In the genomic region with DNA sequence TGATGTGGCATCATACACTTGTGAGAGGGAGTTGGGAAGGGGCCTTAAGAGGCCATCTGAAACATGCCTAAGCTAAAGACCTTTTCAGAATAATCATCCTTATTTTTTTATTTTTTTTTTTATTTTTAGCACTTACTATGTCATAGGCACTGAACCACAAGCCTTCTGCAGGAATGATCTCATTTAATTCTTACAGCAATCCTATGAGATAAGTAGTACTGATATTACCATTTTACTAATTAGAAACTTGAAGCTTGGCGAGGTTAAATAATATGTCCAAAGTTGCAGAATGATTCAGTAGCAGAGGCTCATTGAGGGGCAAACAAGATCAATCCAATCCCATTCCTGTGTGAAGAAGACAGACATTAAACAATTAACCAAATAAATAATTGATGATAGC, we compare ENCODE assay signal across 34 cellular contexts.
"Had no signal": no experiment of that assay in that cellular context is flagged by ENCODE, and none has a peak within 500 bp of the region (broad histone marks: within the 10 kb centered on the region; RNA-seq: fewer than 3 reads in every experiment).

No MANE protein-coding gene starts in this region.

- H3K4me3 ChIP-seq: MG63 had no signal

- H3K36me3 ChIP-seq: MG63 had no signal

- H3K27me3 ChIP-seq: MG63 had no signal

- H3K9me3 ChIP-seq: MG63 had no signal

- DNase-seq: Karpas-422, Kasumi-1, MG63, MM.1S, MV-4-11, NCI-H1048, NCI-H1092, NCI-H1092 treated with DMSO at 0.1 percent for 48 hours, NCI-H1105, NCI-H1105 treated with DMSO at 0.1 percent for 48 hours, NCI-H1417, NCI-H1417 treated with DMSO at 0.1 percent for 48 hours, NCI-H1436, NCI-H1436 treated with DMSO at 0.1 percent for 48 hours, NCI-H146, NCI-H1694, NCI-H1694 treated with DMSO at 0.1 percent for 48 hours, NCI-H187, NCI-H187 treated with DMSO at 0.1 percent for 48 hours, NCI-H1930, NCI-H2029, NCI-H2029 treated with DMSO at 0.1 percent for 48 hours, NCI-H2081, NCI-H2081 treated with DMSO at 0.1 percent for 48 hours, NCI-H2107, NCI-H2171, NCI-H2171 treated with DMSO at 0.1 percent for 48 hours, NCI-H2227 treated with DMSO at 0.1 percent for 48 hours, NCI-H226, NCI-H345, NCI-H446, NCI-H446 treated with DMSO at 0.1 percent for 48 hours, NCI-H510A, NCI-H510A treated with DMSO at 0.1 percent for 48 hours had no signal
